Comparison of ENCODE assay signal across 14 cellular contexts in the genomic region with DNA sequence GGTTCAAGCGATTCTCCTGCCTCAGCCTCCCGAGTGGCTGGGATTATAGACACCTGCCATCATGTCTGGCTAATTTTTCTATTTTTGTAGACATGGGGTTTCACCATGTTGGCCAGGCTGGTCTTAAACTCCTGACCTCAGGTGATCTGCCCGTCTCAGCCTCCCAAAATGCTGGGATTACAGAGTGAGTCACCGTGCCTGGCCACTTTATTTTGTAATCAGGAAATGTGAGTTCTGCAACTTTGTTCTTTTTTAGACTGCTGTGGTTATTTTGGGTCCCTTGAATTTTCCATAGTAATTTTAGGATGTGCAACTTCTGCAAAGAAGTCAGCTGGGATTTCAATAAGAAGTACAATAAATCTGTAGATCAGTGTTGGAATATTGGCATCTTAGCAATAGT.
DNase-seq lines count a peak whose midpoint lies in the region; ATAC-seq lines count a peak whose summit lies in the region.
"Had no signal": no experiment of that assay in that cellular context is flagged by ENCODE, and none has a peak within 500 bp of the region (broad histone marks: within the 10 kb centered on the region; RNA-seq: fewer than 3 reads in every experiment).

No MANE protein-coding gene starts in this region.

- H2AFZ ChIP-seq in mesenchymal stem cell (ENCODE audit: low read depth, low read length): no peak overlapping the region
- H2AFZ ChIP-seq: hepatocyte had no signal

- ATAC-seq in GM21717 (IDR thresholded peaks at IDR 0.05; ENCODE audit: unreplicated experiment): no peak
- ATAC-seq: T-cell had no signal

- no peak overlapping the region for H3K4me2 ChIP-seq in mesenchymal stem cell (ENCODE audit: low read length, poor library complexity, severe bottlenecking)
- H3K4me2 ChIP-seq: hepatocyte had no signal

- no peak overlapping the region for H3K9ac ChIP-seq in mesenchymal stem cell (ENCODE audit: low read length)

- DNase-seq in AG20443 (ENCODE audit: low spot score) (peak; percentile 41), LHCN-M2 (ENCODE audit: low read depth) (peak; percentile 72), astrocyte of the hippocampus (ENCODE audit: low read depth, low spot score) (peak; percentile 46), mesenchymal stem cell (peak; percentile 59), inferior parietal cortex (ENCODE audit: extremely low spot score) (no peak), NCI-H1694 (lab: John Stamatoyannopoulos, UW) (no peak), hippocampal formation (lab: John Stamatoyannopoulos, UW) (no peak)
- DNase-seq: activated CD4-positive, alpha-beta T cell treated with anti-CD3 and anti-CD28 coated beads, Interleukin-2, amount 50 U/mL, for 1 hour; activated naive CD4-positive, alpha-beta T cell treated with anti-CD3 and anti-CD28 coated beads for 36 hours; CD4-positive, alpha-beta memory T cell; NCI-H1105 treated with DMSO at 0.1 percent for 48 hours; T-cell had no signal

- H4K8ac ChIP-seq in mesenchymal stem cell (ENCODE audit: low read length): no peak overlapping the region

- WGBS in mesenchymal stem cell: 57% methylated on average over 4 of the region's 4 CpGs

- H3K14ac ChIP-seq in mesenchymal stem cell (ENCODE audit: low read length in 2 of 2): no peak overlapping the region

- H4K91ac ChIP-seq in mesenchymal stem cell (ENCODE audit: low read length): no peak overlapping the region

- no peak overlapping the region for H3K23ac ChIP-seq in mesenchymal stem cell (ENCODE audit: low read length in 2 of 2)

- H2BK15ac ChIP-seq in mesenchymal stem cell (ENCODE audit: low read depth, poor library complexity, severe bottlenecking): no peak overlapping the region

- H3K18ac ChIP-seq in mesenchymal stem cell (ENCODE audit: low read depth in 1 of 2, low read length in 2 of 2): no peak overlapping the region

- no peak overlapping the region for H2AK5ac ChIP-seq in mesenchymal stem cell (ENCODE audit: low read length, severe bottlenecking)

- no peak overlapping the region for H3K4me3 ChIP-seq in mesenchymal stem cell (ENCODE audit: insufficient read depth in 1 of 2, low read depth in 1 of 2, low read length in 2 of 2)
- H3K4me3 ChIP-seq: hepatocyte had no signal

- H3K4ac ChIP-seq in mesenchymal stem cell (ENCODE audit: low read depth in 1 of 2, low read length in 2 of 2): no peak overlapping the region

- no peak overlapping the region for H2BK120ac ChIP-seq in mesenchymal stem cell (ENCODE audit: low read depth, low read length)

- no peak overlapping the region for H3K27ac ChIP-seq in mesenchymal stem cell (ENCODE audit: low read length, poor library complexity, severe bottlenecking)
- H3K27ac ChIP-seq: hepatocyte had no signal

- peaks cover 42 to 44% of the 10 kb centered on the region in 2 experiments for H3K36me3 ChIP-seq in mesenchymal stem cell (ENCODE audit: control insufficient read depth in 1 of 2, insufficient read depth in 2 of 2, low read depth in 1 of 2, low read length in 2 of 2)

- H3K4me1 ChIP-seq in mesenchymal stem cell (ENCODE audit: control insufficient read depth, insufficient read depth, low read depth, low read length): peaks cover 6% of the 10 kb centered on the region

- no peak overlapping the region for H2BK12ac ChIP-seq in mesenchymal stem cell (ENCODE audit: low read length in 2 of 2)

- no peak overlapping the region for H2BK5ac ChIP-seq in mesenchymal stem cell (ENCODE audit: low read depth, low read length, poor library complexity, severe bottlenecking)

- peaks cover 4% of the 10 kb centered on the region for H3K79me1 ChIP-seq in mesenchymal stem cell (replicated peaks; ENCODE audit: low read length, poor library complexity, severe bottlenecking)

- H3K27me3 ChIP-seq in mesenchymal stem cell (ENCODE audit: control insufficient read depth in 1 of 2, insufficient read depth in 1 of 2, low read length in 2 of 2): no peaks in the 10 kb centered on the region
- H3K27me3 ChIP-seq: hepatocyte had no signal

- no peaks in the 10 kb centered on the region for H3K9me3 ChIP-seq in mesenchymal stem cell (ENCODE audit: control insufficient read depth, low read length)

Comparison
In these comparisons a context has a peak if more than half of its experiments do, and no peak if none do; other contexts are left out.
1. DNase-seq: peak in AG20443 (single experiment), LHCN-M2 (single experiment), astrocyte of the hippocampus (single experiment) and mesenchymal stem cell (single experiment); none in inferior parietal cortex (single experiment), NCI-H1694 (single experiment) and hippocampal formation (0 of 2).